In the genomic region with DNA sequence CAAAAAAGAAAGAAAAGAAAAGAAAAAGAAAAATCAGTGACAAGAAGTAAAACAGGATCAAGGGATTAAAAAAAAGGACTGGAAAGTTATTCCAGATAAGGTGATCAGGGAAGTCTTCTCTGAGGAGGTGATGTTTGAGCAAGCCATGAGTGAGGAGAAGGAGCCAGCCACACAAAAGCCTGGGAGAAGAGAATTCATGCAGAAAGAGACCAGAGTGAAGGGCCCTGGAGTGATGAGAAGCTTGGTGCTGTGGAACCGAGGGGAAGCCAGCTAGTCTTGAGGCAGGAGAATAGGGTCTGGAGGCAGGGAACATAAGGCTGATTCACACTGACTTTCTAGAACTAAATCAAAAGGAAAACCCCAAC, we compare ENCODE assay signal across 10 cellular contexts. TPM values are rescaled to one million over a fixed set of nuclear protein-coding genes. Genes with fewer than 3 reads are reported as not detected.
DNase-seq lines count a peak whose midpoint lies in the region; ATAC-seq and TF ChIP-seq lines count a peak whose summit lies in the region.
"Had no signal": no experiment of that assay in that cellular context is flagged by ENCODE, and none has a peak within 500 bp of the region (broad histone marks: within the 10 kb centered on the region; RNA-seq: fewer than 3 reads in every experiment).

No MANE protein-coding gene starts in this region.

- H3K27me3 ChIP-seq in IMR-90 (ENCODE audit: control insufficient read depth, insufficient read depth, low read length), result no peaks in the 10 kb centered on the region
- H3K27me3 ChIP-seq in muscle layer of duodenum (ENCODE audit: low read depth, low read length), result no peaks in the 10 kb centered on the region
- no peaks in the 10 kb centered on the region for H3K27me3 ChIP-seq in CD4-positive, alpha-beta T cell (ENCODE audit: control insufficient read depth, insufficient read depth, low read length)

- DNase-seq in IMR-90, result no peak
- DNase-seq in MCF 10A (ENCODE audit: unreplicated experiment), result no peak
- no peak for DNase-seq in CD4-positive, alpha-beta T cell
- DNase-seq in H4 (ENCODE audit: low spot score), result no peak
- DNase-seq in OCI-M1 (lab: John Stamatoyannopoulos, UW), result no peak
- no peak for DNase-seq in stimulated activated naive B cell treated with anti-CD40 and anti-IgM and Interleukin-4, amounts not matched to agents 10 μg/mL and 1 μg/mL and 100 μg/mL, for 72 hours
- DNase-seq: activated gamma-delta T cell treated with Interleukin-2 at 50 U/mL for 16 hours had no signal

- H3K4me3 Mint-ChIP-seq in MCF 10A (ENCODE audit: unreplicated experiment), result peak overlapping the region; percentile 63
- H3K4me3 Mint-ChIP-seq in CD4-positive, alpha-beta T cell, result no peak overlapping the region
- no peak overlapping the region for H3K4me3 Mint-ChIP-seq in stimulated activated naive B cell treated with anti-CD40 and anti-IgM and Interleukin-4, amounts not matched to agents 10 μg/mL and 1 μg/mL and 100 μg/mL, for 72 hours
- H3K4me3 Mint-ChIP-seq: endodermal cell had no signal

- H4K91ac ChIP-seq in IMR-90 (ENCODE audit: insufficient read depth, low read depth, low read length), result peak overlapping the region; percentile 5; the same call in 1 of the 2 replicates

- peaks cover 4 to 8% of the 10 kb centered on the region in 2 experiments; a peak in 3 of 4 replicates for H3K79me1 ChIP-seq in IMR-90 (ENCODE audit: low read depth in 1 of 2, low read length in 2 of 2)

- BruUV-seq in IMR-90 (replicated peaks; lab: Mats Ljungman, UMichigan), result no TSS peak
- BruUV-seq in MCF 10A (replicated peaks; lab: Mats Ljungman, UMichigan), result no TSS peak

- H3K9me3 ChIP-seq in IMR-90 (ENCODE audit: control insufficient read depth, insufficient read depth, low read length) (no peaks in the 10 kb centered on the region), muscle layer of duodenum (ENCODE audit: control insufficient read depth in 1 of 2, low read length in 2 of 2) (peaks cover 0 to 5% of the 10 kb centered on the region in 2 donors)
- peaks cover 8% of the 10 kb centered on the region for H3K9me3 ChIP-seq in CD4-positive, alpha-beta T cell (ENCODE audit: control insufficient read depth, low read length)

- peak overlapping the region; percentile 52 to 84; a peak in 2 of 4 replicates for H4K8ac ChIP-seq in IMR-90 (ENCODE audit: low read depth in 2 of 2, low read length in 2 of 2)

- H3K9me1 ChIP-seq in IMR-90 (ENCODE audit: insufficient read depth, low read length), result no peaks in the 10 kb centered on the region

- no peak overlapping the region for H2AK9ac ChIP-seq in IMR-90 (replicated peaks; ENCODE audit: low read depth, low read length, poor library complexity)

- no peak overlapping the region for H3K23ac ChIP-seq in IMR-90 (ENCODE audit: low read depth, low read length)

- peak overlapping the region; percentile 8; the same call in 1 of the 2 replicates for H2BK20ac ChIP-seq in IMR-90 (ENCODE audit: low read depth, low read length)

- no peak overlapping the region for H2BK5ac ChIP-seq in IMR-90 (ENCODE audit: low read depth, low read length, poor library complexity, severe bottlenecking)

- H2AFZ ChIP-seq in IMR-90 (replicated peaks; ENCODE audit: low read length, poor library complexity), result peak overlapping the region; percentile 89

- no peaks in the 10 kb centered on the region for H4K20me1 ChIP-seq in IMR-90 (ENCODE audit: insufficient read depth, low read length)

- no peak overlapping the region for H2BK15ac ChIP-seq in IMR-90 (ENCODE audit: low read depth, low read length)

- no peak overlapping the region for H3K56ac ChIP-seq in IMR-90 (ENCODE audit: extremely low read depth, insufficient read depth, low read length)

- H2BK120ac ChIP-seq in IMR-90 (ENCODE audit: low read depth, low read length), result peak overlapping the region; percentile 3; the same call in 1 of the 2 replicates

- CTCF ChIA-PET in IMR-90 (lab: Yijun Ruan, JAX) (interaction anchor here (0.6 to 1.0 kb wide), 2 partner anchors 12 to 18 kb away, joined by 3 to 4 read pairs; no protein-coding TSS in a partner anchor), MCF 10A (lab: Yijun Ruan, JAX) (interaction anchor here (0.6 to 0.9 kb wide), 5 partner anchors 23 to 584 kb away, joined by 3 to 4 read pairs (median 4); no protein-coding TSS in a partner anchor)
- CTCF ChIA-PET in CD4-positive, alpha-beta T cell (lab: Charles Lee), result interaction anchor here (1.3 kb wide), 1 partner anchor 11 kb away, joined by 3 read pairs; no protein-coding TSS in a partner anchor

- intact Hi-C loops in IMR-90 (cut with micrococcal nuclease), result loop anchor here (10.0 kb wide), 2 partner anchors 325 to 445 kb away; no protein-coding TSS in a partner anchor
- intact Hi-C loops in MCF 10A (cut with micrococcal nuclease), result loop anchor here (10.0 kb wide), 1 partner anchor 115 kb away; the partner anchor contains the start of gene FUBP3
- intact Hi-C loops in CD4-positive, alpha-beta T cell (cut with DNase I, micrococcal nuclease), result no loop called here

- dilution Hi-C loops in IMR-90 (cut with HindIII; ENCODE audit: low sequenced_read_pairs, unreplicated experiment), result no loop called here

- H3K4me3 ChIP-seq in IMR-90 (ENCODE audit: insufficient read depth, low read depth, low read length), result peak overlapping the region; percentile 21; the same call in 1 of the 2 replicates
- peak overlapping the region; percentile 50 to 55 for H3K4me3 ChIP-seq in muscle layer of duodenum (ENCODE audit: low read depth in 1 of 2, low read length in 2 of 2)

- peak overlapping the region; percentile 75 for H3K14ac ChIP-seq in IMR-90 (replicated peaks; ENCODE audit: low read depth, low read length)

- no peaks in the 10 kb centered on the region for H3K4me1 ChIP-seq in IMR-90 (ENCODE audit: control insufficient read depth, insufficient read depth, low read length)
- peaks cover 5 to 14% of the 10 kb centered on the region in 2 donors for H3K4me1 ChIP-seq in muscle layer of duodenum (ENCODE audit: control insufficient read depth in 1 of 2, insufficient read depth in 2 of 2, low read length in 2 of 2)

- peak overlapping the region; percentile 5; the same call in 1 of the 2 replicates for H3K9ac ChIP-seq in IMR-90 (ENCODE audit: low read depth, low read length)

- POLR2A ChIA-PET in IMR-90 (lab: Charles Lee; ENCODE audit: unreplicated experiment) (no interaction called here), MCF 10A (lab: Yijun Ruan, JAX) (interaction anchor here (0.7 to 2.6 kb wide), 15 partner anchors 9 to 845 kb away, joined by 3 to 34 read pairs (median 5); partner anchors contain the start of gene FUBP3)
- POLR2A ChIA-PET in CD4-positive, alpha-beta T cell (lab: Charles Lee), result no interaction called here

- H4K5ac ChIP-seq in IMR-90 (ENCODE audit: low read depth, low read length), result peak overlapping the region; percentile 74

- no CpG with 5 or more reads among the region's 1 CpG for WGBS in IMR-90 (ENCODE audit: extremely low coverage in 2 of 2, insufficient read length in 1 of 2), 2 experiments

- peak overlapping the region; percentile 2 for H3K27ac Mint-ChIP-seq in MCF 10A (ENCODE audit: low read depth, unreplicated experiment)
- H3K27ac Mint-ChIP-seq in CD4-positive, alpha-beta T cell, result no peak overlapping the region
- H3K27ac Mint-ChIP-seq in stimulated activated naive B cell treated with anti-CD40 and anti-IgM and Interleukin-4, amounts not matched to agents 10 μg/mL and 1 μg/mL and 100 μg/mL, for 72 hours, result no peak overlapping the region
- H3K27ac Mint-ChIP-seq: endodermal cell had no signal

- H3K18ac ChIP-seq in IMR-90 (ENCODE audit: low read depth, low read length), result no peak overlapping the region

- in situ Hi-C loops in IMR-90 (cut with MboI; ENCODE audit: low sequenced_read_pairs), result loop anchor here (5.0 kb wide), 1 partner anchor 237 kb away; no protein-coding TSS in a partner anchor

- H3K27ac ChIP-seq in 22Rv1 (peak overlapping the region; percentile 81), IMR-90 (ENCODE audit: insufficient read depth, low read length) (no peak overlapping the region), muscle layer of duodenum (ENCODE audit: low read length) (peak overlapping the region; percentile 5)
- H3K27ac ChIP-seq in CD4-positive, alpha-beta T cell (ENCODE audit: low read depth, low read length), result no peak overlapping the region

- ATAC-seq in IMR-90 (ENCODE audit: low read depth), result no peak
- ATAC-seq in CD4-positive, alpha-beta T cell (ENCODE audit: poor library complexity), result no peak
- no peak for ATAC-seq in stimulated activated naive B cell treated with anti-CD40 and anti-IgM and Interleukin-4, amounts not matched to agents 10 μg/mL and 1 μg/mL and 100 μg/mL, for 72 hours (replicated peaks)

- TF ChIP-seq RAD21 in IMR-90 (IDR thresholded peaks at IDR 0.05; ENCODE audit: low read length), result no peak

- no peaks in the 10 kb centered on the region for H3K27me3 Mint-ChIP-seq in MCF 10A (ENCODE audit: insufficient read depth, unreplicated experiment)
- peaks cover 4% of the 10 kb centered on the region for H3K27me3 Mint-ChIP-seq in CD4-positive, alpha-beta T cell
- H3K27me3 Mint-ChIP-seq in stimulated activated naive B cell treated with anti-CD40 and anti-IgM and Interleukin-4, amounts not matched to agents 10 μg/mL and 1 μg/mL and 100 μg/mL, for 72 hours, result peaks cover 5 to 11% of the 10 kb centered on the region in 2 donors

- H3K4ac ChIP-seq in IMR-90 (ENCODE audit: low read depth, low read length), result peak overlapping the region; percentile 33; the same call in 1 of the 2 replicates

- no peak overlapping the region for H2AK5ac ChIP-seq in IMR-90 (ENCODE audit: low read depth, low read length)

- H3K36me3 ChIP-seq in IMR-90 (ENCODE audit: control insufficient read depth, insufficient read depth, low read length), result no peaks in the 10 kb centered on the region
- H3K36me3 ChIP-seq in muscle layer of duodenum (ENCODE audit: control insufficient read depth in 1 of 2, insufficient read depth in 2 of 2, low read length in 2 of 2), result no peaks in the 10 kb centered on the region

- H3K36me3 Mint-ChIP-seq in MCF 10A (ENCODE audit: insufficient read depth, unreplicated experiment), result no peaks in the 10 kb centered on the region
- H3K36me3 Mint-ChIP-seq in CD4-positive, alpha-beta T cell (ENCODE audit: low read depth), result peaks cover 5% of the 10 kb centered on the region
- peaks cover 0 to 3% of the 10 kb centered on the region in 2 donors for H3K36me3 Mint-ChIP-seq in stimulated activated naive B cell treated with anti-CD40 and anti-IgM and Interleukin-4, amounts not matched to agents 10 μg/mL and 1 μg/mL and 100 μg/mL, for 72 hours

- peaks cover 14% of the 10 kb centered on the region for H3K4me1 Mint-ChIP-seq in MCF 10A (ENCODE audit: insufficient read depth, unreplicated experiment)
- peaks cover 27% of the 10 kb centered on the region for H3K4me1 Mint-ChIP-seq in CD4-positive, alpha-beta T cell (ENCODE audit: low read depth)
- H3K4me1 Mint-ChIP-seq in stimulated activated naive B cell treated with anti-CD40 and anti-IgM and Interleukin-4, amounts not matched to agents 10 μg/mL and 1 μg/mL and 100 μg/mL, for 72 hours, result peaks cover 10 to 11% of the 10 kb centered on the region in 2 donors

- no peak for TF ChIP-seq POLR2A in IMR-90 (IDR thresholded peaks at IDR 0.05; ENCODE audit: low read depth, low read length)

- no peaks in the 10 kb centered on the region for H3K9me3 Mint-ChIP-seq in MCF 10A (ENCODE audit: unreplicated experiment)
- H3K9me3 Mint-ChIP-seq in CD4-positive, alpha-beta T cell, result no peaks in the 10 kb centered on the region
- H3K9me3 Mint-ChIP-seq in stimulated activated naive B cell treated with anti-CD40 and anti-IgM and Interleukin-4, amounts not matched to agents 10 μg/mL and 1 μg/mL and 100 μg/mL, for 72 hours, result peaks cover 0 to 2% of the 10 kb centered on the region in 2 donors

- TF ChIP-seq CTCF in 22Rv1 (IDR thresholded peaks at IDR 0.05) (no peak), IMR-90 (conservative IDR thresholded peaks at IDR 0.05; ENCODE audit: low read depth, low read length) (no peak), MCF 10A (IDR thresholded peaks at IDR 0.05; ENCODE audit: unreplicated experiment) (no peak)
- no peak for TF ChIP-seq CTCF in CD4-positive, alpha-beta T cell (IDR thresholded peaks at IDR 0.05)

- peak overlapping the region; percentile 59 for H3K4me2 ChIP-seq in IMR-90 (ENCODE audit: low read depth, low read length)

RNA-seq across cellular contexts. Expression of gene EXOSC2, which starts 4.0 kb away (rescaled TPM):
- total RNA-seq in IMR-90 (2012; rRNA removed) (47.5 and 48.6 TPM in 2 replicates), MCF 10A (2022) (42.3 and 57.7 TPM in 2 replicates)
- 24.7 and 27.0 TPM in 2 replicates for polyA plus RNA-seq in IMR-90 (2012; rRNA removed)
- polyA plus RNA-seq in IMR-90 (2012; cell fraction: cytosol; rRNA removed), result 8.7 and 18.7 TPM in 2 replicates
- 19.3 and 46.1 TPM in 2 replicates for polyA plus RNA-seq in IMR-90 (2012; cell fraction: nucleus; rRNA removed; ENCODE audit: low replicate concordance)
- total RNA-seq in CD4-positive, alpha-beta T cell, result 10 to 100 TPM; 49.2 to 50.2 TPM
- total RNA-seq in H4 (2014; rRNA removed; shearing (Covaris generic)), result 51.5 and 63.6 TPM in 2 replicates

RNA-seq across cellular contexts. Expression of gene PRDM12, which starts 25.2 kb away (rescaled TPM):
- total RNA-seq in IMR-90 (2012; rRNA removed) (not detected in 2 replicates), MCF 10A (2022) (0.28 and 0.29 TPM in 2 replicates)
- polyA plus RNA-seq in IMR-90 (2012; rRNA removed), result not detected in 2 replicates
- 0.01 and 0.04 TPM in 2 replicates for polyA plus RNA-seq in IMR-90 (2012; cell fraction: cytosol; rRNA removed)
- polyA plus RNA-seq in IMR-90 (2012; cell fraction: nucleus; rRNA removed; ENCODE audit: low replicate concordance), result 0.02 TPM in 2 replicates
- under 1 TPM in 1 of 2 experiments, not detected in 1; 0.14 TPM for total RNA-seq in CD4-positive, alpha-beta T cell
- total RNA-seq in H4 (2014; rRNA removed; shearing (Covaris generic)), result not detected in 2 replicates
- total RNA-seq: endodermal cell had no signal

Comparison
In these comparisons a context has a peak if more than half of its experiments do, and no peak if none do; other contexts are left out.
1. H3K27ac ChIP-seq: peak in 22Rv1 (single experiment) and muscle layer of duodenum (single experiment); none in IMR-90 (single experiment) and CD4-positive, alpha-beta T cell (single experiment).
2. intact Hi-C loops: an anchor here in IMR-90 (10.0 kb wide) and MCF 10A (10.0 kb wide); none called in CD4-positive, alpha-beta T cell.